1 cellular context compared by ENCODE assay signal in the genomic region with DNA sequence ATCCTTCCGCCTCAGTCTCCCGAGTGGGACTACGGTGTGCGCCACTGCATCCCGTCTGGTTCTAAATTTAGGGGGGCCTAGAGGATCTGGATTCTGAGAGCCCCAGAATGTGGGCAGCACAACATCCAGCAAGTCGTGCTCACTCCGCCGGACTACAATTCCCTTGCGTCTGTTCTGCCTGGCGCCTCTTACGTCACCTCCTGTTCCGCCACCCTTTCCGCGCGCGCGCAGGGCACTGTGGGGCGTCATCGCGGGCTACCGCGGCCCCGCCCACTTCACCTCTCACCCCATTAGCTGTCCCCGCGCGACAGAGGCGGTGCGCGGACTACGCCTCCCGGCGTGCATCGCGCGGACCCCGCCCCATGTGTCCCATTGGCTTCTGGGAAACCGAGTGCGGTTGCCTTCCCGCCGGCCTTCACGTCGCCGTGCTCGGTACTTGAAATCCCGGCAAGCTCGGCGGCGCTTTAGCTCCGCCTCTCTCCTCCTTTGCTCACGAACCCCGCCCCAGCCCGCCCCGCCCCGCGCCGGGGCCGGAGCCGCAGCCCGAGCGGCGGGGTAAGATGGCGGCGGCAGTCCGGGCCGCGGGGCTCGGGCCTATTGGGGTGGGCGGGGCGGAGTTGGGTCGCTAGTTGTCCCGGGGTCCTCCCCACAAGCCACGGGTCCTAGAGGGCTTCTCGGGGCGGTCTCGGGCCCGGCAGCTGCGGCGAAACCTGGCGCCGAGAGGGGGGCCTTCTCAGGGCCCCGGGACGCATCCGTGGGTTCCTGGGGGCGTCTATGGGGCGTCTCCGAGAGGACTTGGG.
TF ChIP-seq lines count a peak whose summit lies in the region.

A gene with protein sequence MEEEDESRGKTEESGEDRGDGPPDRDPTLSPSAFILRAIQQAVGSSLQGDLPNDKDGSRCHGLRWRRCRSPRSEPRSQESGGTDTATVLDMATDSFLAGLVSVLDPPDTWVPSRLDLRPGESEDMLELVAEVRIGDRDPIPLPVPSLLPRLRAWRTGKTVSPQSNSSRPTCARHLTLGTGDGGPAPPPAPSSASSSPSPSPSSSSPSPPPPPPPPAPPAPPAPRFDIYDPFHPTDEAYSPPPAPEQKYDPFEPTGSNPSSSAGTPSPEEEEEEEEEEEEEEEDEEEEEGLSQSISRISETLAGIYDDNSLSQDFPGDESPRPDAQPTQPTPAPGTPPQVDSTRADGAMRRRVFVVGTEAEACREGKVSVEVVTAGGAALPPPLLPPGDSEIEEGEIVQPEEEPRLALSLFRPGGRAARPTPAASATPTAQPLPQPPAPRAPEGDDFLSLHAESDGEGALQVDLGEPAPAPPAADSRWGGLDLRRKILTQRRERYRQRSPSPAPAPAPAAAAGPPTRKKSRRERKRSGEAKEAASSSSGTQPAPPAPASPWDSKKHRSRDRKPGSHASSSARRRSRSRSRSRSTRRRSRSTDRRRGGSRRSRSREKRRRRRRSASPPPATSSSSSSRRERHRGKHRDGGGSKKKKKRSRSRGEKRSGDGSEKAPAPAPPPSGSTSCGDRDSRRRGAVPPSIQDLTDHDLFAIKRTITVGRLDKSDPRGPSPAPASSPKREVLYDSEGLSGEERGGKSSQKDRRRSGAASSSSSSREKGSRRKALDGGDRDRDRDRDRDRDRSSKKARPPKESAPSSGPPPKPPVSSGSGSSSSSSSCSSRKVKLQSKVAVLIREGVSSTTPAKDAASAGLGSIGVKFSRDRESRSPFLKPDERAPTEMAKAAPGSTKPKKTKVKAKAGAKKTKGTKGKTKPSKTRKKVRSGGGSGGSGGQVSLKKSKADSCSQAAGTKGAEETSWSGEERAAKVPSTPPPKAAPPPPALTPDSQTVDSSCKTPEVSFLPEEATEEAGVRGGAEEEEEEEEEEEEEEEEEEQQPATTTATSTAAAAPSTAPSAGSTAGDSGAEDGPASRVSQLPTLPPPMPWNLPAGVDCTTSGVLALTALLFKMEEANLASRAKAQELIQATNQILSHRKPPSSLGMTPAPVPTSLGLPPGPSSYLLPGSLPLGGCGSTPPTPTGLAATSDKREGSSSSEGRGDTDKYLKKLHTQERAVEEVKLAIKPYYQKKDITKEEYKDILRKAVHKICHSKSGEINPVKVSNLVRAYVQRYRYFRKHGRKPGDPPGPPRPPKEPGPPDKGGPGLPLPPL (plus strand): TSS at position 522 of the 800 bp plus-strand sequence. CDS start 2,818 bp downstream, outside the sequence.

TF ChIP-seq in K562, 482 proteins besides CTCF, POLR2A, EP300 and RAD21 (continued from another document and continues in another):
- TF ChIP-seq, protein P1, sequence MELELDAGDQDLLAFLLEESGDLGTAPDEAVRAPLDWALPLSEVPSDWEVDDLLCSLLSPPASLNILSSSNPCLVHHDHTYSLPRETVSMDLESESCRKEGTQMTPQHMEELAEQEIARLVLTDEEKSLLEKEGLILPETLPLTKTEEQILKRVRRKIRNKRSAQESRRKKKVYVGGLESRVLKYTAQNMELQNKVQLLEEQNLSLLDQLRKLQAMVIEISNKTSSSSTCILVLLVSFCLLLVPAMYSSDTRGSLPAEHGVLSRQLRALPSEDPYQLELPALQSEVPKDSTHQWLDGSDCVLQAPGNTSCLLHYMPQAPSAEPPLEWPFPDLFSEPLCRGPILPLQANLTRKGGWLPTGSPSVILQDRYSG (tag; conservative IDR thresholded peaks at IDR 0.05; ENCODE audit: low read depth) = no peak
- TF ChIP-seq ZNF561 (CRISPR knock-in tag; conservative IDR thresholded peaks at IDR 0.05) (no peak), NRF1 (conservative IDR thresholded peaks at IDR 0.05 in 1 of 2, IDR thresholded peaks at IDR 0.05 in 1 of 2) (peak; percentile 95 to 96), DIDO1 (tag; IDR thresholded peaks at IDR 0.05; ENCODE audit: low read depth) (0 out of 2 replicates have a peak, but pooled peaks have one; percentile 28), ZNF224 (CRISPR knock-in tag; IDR thresholded peaks at IDR 0.05) (no peak), FOSL1 (tag; conservative IDR thresholded peaks at IDR 0.05) (peak; percentile 56; the same call in 1 of the 2 replicates), MAZ (CRISPR knock-in tag; conservative IDR thresholded peaks at IDR 0.05 in 1 of 2, IDR thresholded peaks at IDR 0.05 in 1 of 2) (peak; percentile 87 to 96), ATF1 (CRISPR knock-in tag; IDR thresholded peaks at IDR 0.05) (peak; percentile 78), ATF1 (tag; IDR thresholded peaks at IDR 0.05) (peak; percentile 99), ZZZ3 (IDR thresholded peaks at IDR 0.05) (no peak), KLF13 (tag; IDR thresholded peaks at IDR 0.05; ENCODE audit: borderline replicate concordance, low read depth) (peak; percentile 92), TEAD1 (CRISPR knock-in tag; IDR thresholded peaks at IDR 0.05) (peak; percentile 37 to 78), CBX1 (IDR thresholded peaks at IDR 0.05; ENCODE audit: low read depth) (no peak; the same call in 1 of the 2 replicates), RFX1 (IDR thresholded peaks at IDR 0.05) (no peak), RBFOX2 (IDR thresholded peaks at IDR 0.05; ENCODE audit: low read depth, low read length) (peak; percentile 92), HLTF (IDR thresholded peaks at IDR 0.05) (no peak), BACH1 (tag; IDR thresholded peaks at IDR 0.05) (peak; percentile 79; the same call in 1 of the 2 replicates), ATF7 (IDR thresholded peaks at IDR 0.05) (peak; percentile 98), SUPT5H (IDR thresholded peaks at IDR 0.05) (peak; percentile 85), RCOR1 (IDR thresholded peaks at IDR 0.05; ENCODE audit: borderline replicate concordance in 1 of 2, low read depth in 2 of 2, low read length in 2 of 2) (0 out of 4 replicates have a peak, but pooled peaks of 1 of the 2 experiments have one; percentile 6), NR2C2 (CRISPR knock-in tag; IDR thresholded peaks at IDR 0.05) (peak; percentile 99), NR2C2 (tag; IDR thresholded peaks at IDR 0.05) (peak; percentile 99), GABPB1 (CRISPR knock-in tag; IDR thresholded peaks at IDR 0.05) (peak; percentile 95), C11orf30 (IDR thresholded peaks at IDR 0.05; ENCODE audit: low read depth) (peak; percentile 52), DNMT1 (IDR thresholded peaks at IDR 0.05) (no peak), STAG1 (CRISPR knock-in tag; IDR thresholded peaks at IDR 0.05; ENCODE audit: borderline replicate concordance) (no peak), WHSC1 (IDR thresholded peaks at IDR 0.05; ENCODE audit: low read length) (no peak), ZNF644 (tag; IDR thresholded peaks at IDR 0.05; ENCODE audit: low read depth) (peak; percentile 96; the same call in 1 of the 2 replicates), NONO (IDR thresholded peaks at IDR 0.05; ENCODE audit: low read depth in 2 of 2, low read length in 1 of 2) (0 out of 4 replicates have a peak, but pooled peaks of 1 of the 2 experiments have one; percentile 6), XRCC5 (IDR thresholded peaks at IDR 0.05; ENCODE audit: low read depth, low read length) (0 out of 2 replicates have a peak, but pooled peaks have one; percentile 61), ETV1 (tag; conservative IDR thresholded peaks at IDR 0.05; ENCODE audit: low read depth) (peak; percentile 39), SREBF1 (IDR thresholded peaks at IDR 0.05; ENCODE audit: borderline replicate concordance, low read depth, low read length) (peak; percentile 73; the same call in 1 of the 2 replicates), SOX6 (IDR thresholded peaks at IDR 0.05) (no peak), CCNT2 (IDR thresholded peaks at IDR 0.05; ENCODE audit: borderline replicate concordance, extremely low read depth, insufficient read length, low read depth, low read length) (peak; percentile 90), CXXC5 (CRISPR knock-in tag; IDR thresholded peaks at IDR 0.05) (peak; percentile 100), L3MBTL2 (IDR thresholded peaks at IDR 0.05) (peak; percentile 65; the same call in 1 of the 2 replicates), ZNF584 (CRISPR knock-in tag; IDR thresholded peaks at IDR 0.05; ENCODE audit: low read depth) (peak; percentile 83; the same call in 1 of the 2 replicates), PML (IDR thresholded peaks at IDR 0.05; ENCODE audit: low read length) (peak; percentile 62), ZFX (CRISPR knock-in tag; IDR thresholded peaks at IDR 0.05) (peak; percentile 86)
- TF ChIP-seq, protein P2, sequence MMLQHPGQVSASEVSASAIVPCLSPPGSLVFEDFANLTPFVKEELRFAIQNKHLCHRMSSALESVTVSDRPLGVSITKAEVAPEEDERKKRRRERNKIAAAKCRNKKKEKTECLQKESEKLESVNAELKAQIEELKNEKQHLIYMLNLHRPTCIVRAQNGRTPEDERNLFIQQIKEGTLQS (IDR thresholded peaks at IDR 0.05) = peak; percentile 97
- TF ChIP-seq, protein P2 (CRISPR knock-in tag; conservative IDR thresholded peaks at IDR 0.05) = peak; percentile 92
- TF ChIP-seq, protein P3, sequence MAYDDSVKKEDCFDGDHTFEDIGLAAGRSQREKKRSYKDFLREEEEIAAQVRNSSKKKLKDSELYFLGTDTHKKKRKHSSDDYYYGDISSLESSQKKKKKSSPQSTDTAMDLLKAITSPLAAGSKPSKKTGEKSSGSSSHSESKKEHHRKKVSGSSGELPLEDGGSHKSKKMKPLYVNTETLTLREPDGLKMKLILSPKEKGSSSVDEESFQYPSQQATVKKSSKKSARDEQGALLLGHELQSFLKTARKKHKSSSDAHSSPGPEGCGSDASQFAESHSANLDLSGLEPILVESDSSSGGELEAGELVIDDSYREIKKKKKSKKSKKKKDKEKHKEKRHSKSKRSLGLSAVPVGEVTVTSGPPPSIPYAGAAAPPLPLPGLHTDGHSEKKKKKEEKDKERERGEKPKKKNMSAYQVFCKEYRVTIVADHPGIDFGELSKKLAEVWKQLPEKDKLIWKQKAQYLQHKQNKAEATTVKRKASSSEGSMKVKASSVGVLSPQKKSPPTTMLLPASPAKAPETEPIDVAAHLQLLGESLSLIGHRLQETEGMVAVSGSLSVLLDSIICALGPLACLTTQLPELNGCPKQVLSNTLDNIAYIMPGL (CRISPR knock-in tag; IDR thresholded peaks at IDR 0.05) = no peak
- TF ChIP-seq, protein P4, sequence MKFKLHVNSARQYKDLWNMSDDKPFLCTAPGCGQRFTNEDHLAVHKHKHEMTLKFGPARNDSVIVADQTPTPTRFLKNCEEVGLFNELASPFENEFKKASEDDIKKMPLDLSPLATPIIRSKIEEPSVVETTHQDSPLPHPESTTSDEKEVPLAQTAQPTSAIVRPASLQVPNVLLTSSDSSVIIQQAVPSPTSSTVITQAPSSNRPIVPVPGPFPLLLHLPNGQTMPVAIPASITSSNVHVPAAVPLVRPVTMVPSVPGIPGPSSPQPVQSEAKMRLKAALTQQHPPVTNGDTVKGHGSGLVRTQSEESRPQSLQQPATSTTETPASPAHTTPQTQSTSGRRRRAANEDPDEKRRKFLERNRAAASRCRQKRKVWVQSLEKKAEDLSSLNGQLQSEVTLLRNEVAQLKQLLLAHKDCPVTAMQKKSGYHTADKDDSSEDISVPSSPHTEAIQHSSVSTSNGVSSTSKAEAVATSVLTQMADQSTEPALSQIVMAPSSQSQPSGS (CRISPR knock-in tag; IDR thresholded peaks at IDR 0.05) = peak; percentile 59; the same call in 1 of the 2 replicates
- TF ChIP-seq, protein P5, sequence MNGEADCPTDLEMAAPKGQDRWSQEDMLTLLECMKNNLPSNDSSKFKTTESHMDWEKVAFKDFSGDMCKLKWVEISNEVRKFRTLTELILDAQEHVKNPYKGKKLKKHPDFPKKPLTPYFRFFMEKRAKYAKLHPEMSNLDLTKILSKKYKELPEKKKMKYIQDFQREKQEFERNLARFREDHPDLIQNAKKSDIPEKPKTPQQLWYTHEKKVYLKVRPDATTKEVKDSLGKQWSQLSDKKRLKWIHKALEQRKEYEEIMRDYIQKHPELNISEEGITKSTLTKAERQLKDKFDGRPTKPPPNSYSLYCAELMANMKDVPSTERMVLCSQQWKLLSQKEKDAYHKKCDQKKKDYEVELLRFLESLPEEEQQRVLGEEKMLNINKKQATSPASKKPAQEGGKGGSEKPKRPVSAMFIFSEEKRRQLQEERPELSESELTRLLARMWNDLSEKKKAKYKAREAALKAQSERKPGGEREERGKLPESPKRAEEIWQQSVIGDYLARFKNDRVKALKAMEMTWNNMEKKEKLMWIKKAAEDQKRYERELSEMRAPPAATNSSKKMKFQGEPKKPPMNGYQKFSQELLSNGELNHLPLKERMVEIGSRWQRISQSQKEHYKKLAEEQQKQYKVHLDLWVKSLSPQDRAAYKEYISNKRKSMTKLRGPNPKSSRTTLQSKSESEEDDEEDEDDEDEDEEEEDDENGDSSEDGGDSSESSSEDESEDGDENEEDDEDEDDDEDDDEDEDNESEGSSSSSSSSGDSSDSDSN (IDR thresholded peaks at IDR 0.05; ENCODE audit: borderline replicate concordance in 1 of 2, low read depth in 2 of 2, low read length in 2 of 2) = 0 out of 4 replicates have a peak, but pooled peaks of 1 of the 2 experiments have one; percentile 14
- TF ChIP-seq, protein P6, sequence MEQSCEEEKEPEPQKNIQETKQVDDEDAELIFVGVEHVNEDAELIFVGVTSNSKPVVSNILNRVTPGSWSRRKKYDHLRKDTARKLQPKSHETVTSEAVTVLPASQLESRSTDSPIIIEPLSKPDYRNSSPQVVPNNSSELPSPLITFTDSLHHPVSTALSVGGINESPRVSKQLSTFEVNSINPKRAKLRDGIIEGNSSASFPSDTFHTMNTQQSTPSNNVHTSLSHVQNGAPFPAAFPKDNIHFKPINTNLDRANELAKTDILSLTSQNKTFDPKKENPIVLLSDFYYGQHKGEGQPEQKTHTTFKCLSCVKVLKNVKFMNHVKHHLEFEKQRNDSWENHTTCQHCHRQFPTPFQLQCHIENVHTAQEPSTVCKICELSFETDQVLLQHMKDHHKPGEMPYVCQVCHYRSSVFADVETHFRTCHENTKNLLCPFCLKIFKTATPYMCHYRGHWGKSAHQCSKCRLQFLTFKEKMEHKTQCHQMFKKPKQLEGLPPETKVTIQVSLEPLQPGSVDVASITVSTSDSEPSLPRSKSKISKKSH (CRISPR knock-in tag; IDR thresholded peaks at IDR 0.05) = no peak
- TF ChIP-seq, protein P7, sequence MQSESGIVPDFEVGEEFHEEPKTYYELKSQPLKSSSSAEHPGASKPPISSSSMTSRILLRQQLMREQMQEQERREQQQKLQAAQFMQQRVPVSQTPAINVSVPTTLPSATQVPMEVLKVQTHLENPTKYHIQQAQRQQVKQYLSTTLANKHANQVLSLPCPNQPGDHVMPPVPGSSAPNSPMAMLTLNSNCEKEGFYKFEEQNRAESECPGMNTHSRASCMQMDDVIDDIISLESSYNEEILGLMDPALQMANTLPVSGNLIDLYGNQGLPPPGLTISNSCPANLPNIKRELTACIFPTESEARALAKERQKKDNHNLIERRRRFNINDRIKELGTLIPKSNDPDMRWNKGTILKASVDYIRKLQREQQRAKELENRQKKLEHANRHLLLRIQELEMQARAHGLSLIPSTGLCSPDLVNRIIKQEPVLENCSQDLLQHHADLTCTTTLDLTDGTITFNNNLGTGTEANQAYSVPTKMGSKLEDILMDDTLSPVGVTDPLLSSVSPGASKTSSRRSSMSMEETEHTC (IDR thresholded peaks at IDR 0.05) = no peak
- TF ChIP-seq, protein P8, sequence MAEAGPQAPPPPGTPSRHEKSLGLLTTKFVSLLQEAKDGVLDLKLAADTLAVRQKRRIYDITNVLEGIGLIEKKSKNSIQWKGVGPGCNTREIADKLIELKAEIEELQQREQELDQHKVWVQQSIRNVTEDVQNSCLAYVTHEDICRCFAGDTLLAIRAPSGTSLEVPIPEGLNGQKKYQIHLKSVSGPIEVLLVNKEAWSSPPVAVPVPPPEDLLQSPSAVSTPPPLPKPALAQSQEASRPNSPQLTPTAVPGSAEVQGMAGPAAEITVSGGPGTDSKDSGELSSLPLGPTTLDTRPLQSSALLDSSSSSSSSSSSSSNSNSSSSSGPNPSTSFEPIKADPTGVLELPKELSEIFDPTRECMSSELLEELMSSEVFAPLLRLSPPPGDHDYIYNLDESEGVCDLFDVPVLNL (CRISPR knock-in tag; IDR thresholded peaks at IDR 0.05; ENCODE audit: low read depth) = peak; percentile 86
